ENCODE assay signal across 9 cellular contexts in genomic region chr17:83100853-83101391, GRCh38. TPM values are rescaled to one million over a fixed set of nuclear protein-coding genes. Genes with fewer than 3 reads are reported as not detected.
A peak's percentile ranks its signal among the peaks of the same experiment; 100 is the strongest.
DNase-seq lines count a peak whose midpoint lies in the region; ATAC-seq and TF ChIP-seq lines count a peak whose summit lies in the region.
"Had no signal": no experiment of that assay in that cellular context is flagged by ENCODE, and none has a peak within 500 bp of the region (broad histone marks: within the 10 kb centered on the region; RNA-seq: fewer than 3 reads in every experiment).

No MANE protein-coding gene starts in this region.

- no peak overlapping the region for H2BK5ac ChIP-seq in mesendoderm (ENCODE audit: low read length)

- H3K4me1 ChIP-seq in SJCRH30 (peaks cover 65% of the 10 kb centered on the region), mesendoderm (ENCODE audit: control insufficient read depth, low read depth, low read length) (no peaks in the 10 kb centered on the region)

- H2BK120ac ChIP-seq in mesendoderm (ENCODE audit: low read depth, low read length): no peak overlapping the region

- no peak overlapping the region for H3K23ac ChIP-seq in mesendoderm (ENCODE audit: low read length)

- H3K9ac ChIP-seq in mesendoderm (ENCODE audit: low read length): no peak overlapping the region

- H2AK5ac ChIP-seq in mesendoderm (ENCODE audit: low read length): no peak overlapping the region

- H2BK15ac ChIP-seq in mesendoderm (replicated peaks; ENCODE audit: low read depth): no peak overlapping the region

- no peaks in the 10 kb centered on the region for H3K27me3 ChIP-seq in SJCRH30
- H3K27me3 ChIP-seq in mesendoderm (ENCODE audit: insufficient read depth, low read length, poor library complexity): no peaks in the 10 kb centered on the region

- H3K79me1 ChIP-seq in mesendoderm (ENCODE audit: low read length): no peaks in the 10 kb centered on the region

- H3K4me1 Mint-ChIP-seq in T-helper 17 cell (peaks cover 10% of the 10 kb centered on the region), mesothelial cell of epicardium (peaks cover 64% of the 10 kb centered on the region)

- no CpG with 5 or more reads among the region's 22 CpGs for WGBS in mesendoderm (ENCODE audit: extremely low coverage, insufficient coverage, low lambda C conversion rate)

- H3K4me3 Mint-ChIP-seq in T-helper 17 cell: peak overlapping the region; percentile 36
- H3K4me3 Mint-ChIP-seq in mesothelial cell of epicardium: peak overlapping the region; percentile 28

- H3K27me3 Mint-ChIP-seq in T-helper 17 cell: peaks cover 10% of the 10 kb centered on the region
- no peaks in the 10 kb centered on the region for H3K27me3 Mint-ChIP-seq in mesothelial cell of epicardium (ENCODE audit: low read depth)

- no peak overlapping the region for H3K4me2 ChIP-seq in mesendoderm (ENCODE audit: low read length)

- peak; percentile 5 for ATAC-seq in Right ventricle myocardium superior (ENCODE audit: poor library complexity)
- peak; percentile 36 for ATAC-seq in T-helper 17 cell

- H3K9me3 ChIP-seq in T-helper 17 cell (ENCODE audit: control insufficient read depth, low read length, poor library complexity, severe bottlenecking) (no peaks in the 10 kb centered on the region), SJCRH30 (replicated peaks) (no peaks in the 10 kb centered on the region)

- H3K36me3 ChIP-seq in SJCRH30 (peaks cover 4% of the 10 kb centered on the region), mesendoderm (ENCODE audit: control insufficient read depth, insufficient read depth, low read length) (no peaks in the 10 kb centered on the region)

- H4K8ac ChIP-seq in mesendoderm (ENCODE audit: low read depth, low read length): no peak overlapping the region

- DNase-seq in Right ventricle myocardium superior (no peak), cardiac septum (ENCODE audit: low spot score) (no peak), T-helper 17 cell (no peak), mesothelial cell of epicardium (ENCODE audit: low spot score in 2 of 2, unreplicated experiment in 2 of 2) (no peak), SJCRH30 (no peak), mesendoderm (no peak)
- DNase-seq in activated effector memory CD4-positive, alpha-beta T cell treated with anti-CD3 and anti-CD28 coated beads, Interleukin-2, amount 50 U/mL, for 16 hours: no peak
- DNase-seq in activated CD4-positive, CD25-positive, alpha-beta regulatory T cell (lab: John Stamatoyannopoulos, UW): no peak
- DNase-seq: activated CD4-positive, CD25-positive, alpha-beta regulatory T cell treated with anti-CD3 and anti-CD28 coated beads, Interleukin-2, amount 50 U/mL, for 72 hours had no signal

- H4K5ac ChIP-seq in mesendoderm (ENCODE audit: low read length): no peak overlapping the region

- H3K18ac ChIP-seq in mesendoderm (ENCODE audit: low read length): no peak overlapping the region

- TF ChIP-seq CTCF in mesothelial cell of epicardium (IDR thresholded peaks at IDR 0.05; ENCODE audit: unreplicated experiment): no peak

- H3K27ac Mint-ChIP-seq in T-helper 17 cell: no peak overlapping the region
- H3K27ac Mint-ChIP-seq in mesothelial cell of epicardium: peak overlapping the region; percentile 91

- intact Hi-C loops in Right ventricle myocardium superior (cut with DNase I) (no loop called here), cardiac septum (cut with DNase I) (no loop called here)

- no peak overlapping the region for H3K4me3 ChIP-seq in SJCRH30
- no peak overlapping the region for H3K4me3 ChIP-seq in mesendoderm (ENCODE audit: low read length)

- no peak overlapping the region for H3K56ac ChIP-seq in mesendoderm (ENCODE audit: low read length)

- H3K36me3 Mint-ChIP-seq in T-helper 17 cell (ENCODE audit: low read depth) (no peaks in the 10 kb centered on the region), mesothelial cell of epicardium (peaks cover under 1% of the 10 kb centered on the region)

- H3K4ac ChIP-seq in mesendoderm (ENCODE audit: low read depth, low read length): no peak overlapping the region

- no peaks in the 10 kb centered on the region for H3K9me3 Mint-ChIP-seq in mesothelial cell of epicardium

- no peaks in the 10 kb centered on the region for H3K79me2 ChIP-seq in mesendoderm (ENCODE audit: control insufficient read depth, insufficient read depth, low read length)

- H3K27ac ChIP-seq in SJCRH30 (no peak overlapping the region), mesendoderm (ENCODE audit: low read depth, low read length) (no peak overlapping the region)

RNA-seq across cellular contexts. Expression of gene METRNL, which starts 21.5 kb away (rescaled TPM):
- total RNA-seq in Right ventricle myocardium superior: 70.3 TPM
- 104 TPM for total RNA-seq in cardiac septum
- total RNA-seq in T-helper 17 cell: 10 to 100 TPM; 24.0 to 26.2 TPM
- 105 to 106 TPM (median 106 TPM) in 3 replicates for total RNA-seq in mesothelial cell of epicardium
- total RNA-seq in SJCRH30 (2014; rRNA removed; shearing (Covaris generic)): 46.2 and 49.7 TPM in 2 replicates
- 6.8 TPM for polyA plus RNA-seq in mesendoderm (2013, experiment 1 of 2)
- polyA plus RNA-seq in mesendoderm (2013, experiment 2 of 2): 6.3 TPM
